1 cellular context compared by ENCODE assay signal in genomic region chr16:67907397-67907796, GRCh38.
TF ChIP-seq lines count a peak whose summit lies in the region.

No MANE protein-coding gene starts in this region.

TF ChIP-seq in HepG2, 621 proteins besides CTCF, POLR2A, EP300 and RAD21:
- TF ChIP-seq ZNF619 (CRISPR knock-in tag; IDR thresholded peaks at IDR 0.05), result 0 out of 2 replicates have a peak, but pooled peaks have one; percentile 20
- 0 out of 2 replicates have a peak, but pooled peaks have one; percentile 52 for TF ChIP-seq ZFP41 (CRISPR knock-in tag; IDR thresholded peaks at IDR 0.05; ENCODE audit: borderline replicate concordance)
- TF ChIP-seq SNAPC2 (CRISPR knock-in tag; IDR thresholded peaks at IDR 0.05), result no peak
- 0 out of 2 replicates have a peak, but pooled peaks have one; percentile 42 for TF ChIP-seq ZNF83 (CRISPR knock-in tag; IDR thresholded peaks at IDR 0.05; ENCODE audit: borderline replicate concordance)
- 0 out of 2 replicates have a peak, but pooled peaks have one; percentile 45 for TF ChIP-seq ZNF839 (CRISPR knock-in tag; IDR thresholded peaks at IDR 0.05; ENCODE audit: borderline replicate concordance)
- TF ChIP-seq, protein P1, sequence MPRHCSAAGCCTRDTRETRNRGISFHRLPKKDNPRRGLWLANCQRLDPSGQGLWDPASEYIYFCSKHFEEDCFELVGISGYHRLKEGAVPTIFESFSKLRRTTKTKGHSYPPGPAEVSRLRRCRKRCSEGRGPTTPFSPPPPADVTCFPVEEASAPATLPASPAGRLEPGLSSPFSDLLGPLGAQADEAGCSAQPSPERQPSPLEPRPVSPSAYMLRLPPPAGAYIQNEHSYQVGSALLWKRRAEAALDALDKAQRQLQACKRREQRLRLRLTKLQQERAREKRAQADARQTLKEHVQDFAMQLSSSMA (CRISPR knock-in tag; IDR thresholded peaks at IDR 0.05), result 0 out of 2 replicates have a peak, but pooled peaks have one; percentile 32
- TF ChIP-seq, protein P2, sequence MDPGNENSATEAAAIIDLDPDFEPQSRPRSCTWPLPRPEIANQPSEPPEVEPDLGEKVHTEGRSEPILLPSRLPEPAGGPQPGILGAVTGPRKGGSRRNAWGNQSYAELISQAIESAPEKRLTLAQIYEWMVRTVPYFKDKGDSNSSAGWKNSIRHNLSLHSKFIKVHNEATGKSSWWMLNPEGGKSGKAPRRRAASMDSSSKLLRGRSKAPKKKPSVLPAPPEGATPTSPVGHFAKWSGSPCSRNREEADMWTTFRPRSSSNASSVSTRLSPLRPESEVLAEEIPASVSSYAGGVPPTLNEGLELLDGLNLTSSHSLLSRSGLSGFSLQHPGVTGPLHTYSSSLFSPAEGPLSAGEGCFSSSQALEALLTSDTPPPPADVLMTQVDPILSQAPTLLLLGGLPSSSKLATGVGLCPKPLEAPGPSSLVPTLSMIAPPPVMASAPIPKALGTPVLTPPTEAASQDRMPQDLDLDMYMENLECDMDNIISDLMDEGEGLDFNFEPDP (CRISPR knock-in tag; conservative IDR thresholded peaks at IDR 0.05), result no peak
- TF ChIP-seq HNF4A (CRISPR knock-in tag; IDR thresholded peaks at IDR 0.05), result peak; percentile 48; the same call in 1 of the 2 replicates
- TF ChIP-seq, protein P3, sequence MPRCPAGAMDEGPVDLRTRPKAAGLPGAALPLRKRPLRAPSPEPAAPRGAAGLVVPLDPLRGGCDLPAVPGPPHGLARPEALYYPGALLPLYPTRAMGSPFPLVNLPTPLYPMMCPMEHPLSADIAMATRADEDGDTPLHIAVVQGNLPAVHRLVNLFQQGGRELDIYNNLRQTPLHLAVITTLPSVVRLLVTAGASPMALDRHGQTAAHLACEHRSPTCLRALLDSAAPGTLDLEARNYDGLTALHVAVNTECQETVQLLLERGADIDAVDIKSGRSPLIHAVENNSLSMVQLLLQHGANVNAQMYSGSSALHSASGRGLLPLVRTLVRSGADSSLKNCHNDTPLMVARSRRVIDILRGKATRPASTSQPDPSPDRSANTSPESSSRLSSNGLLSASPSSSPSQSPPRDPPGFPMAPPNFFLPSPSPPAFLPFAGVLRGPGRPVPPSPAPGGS (CRISPR knock-in tag; IDR thresholded peaks at IDR 0.05), result no peak
- TF ChIP-seq KDM5B (CRISPR knock-in tag; IDR thresholded peaks at IDR 0.05; ENCODE audit: borderline replicate concordance), result no peak
- TF ChIP-seq HOXA3 (CRISPR knock-in tag; IDR thresholded peaks at IDR 0.05), result no peak
- TF ChIP-seq, protein P4, sequence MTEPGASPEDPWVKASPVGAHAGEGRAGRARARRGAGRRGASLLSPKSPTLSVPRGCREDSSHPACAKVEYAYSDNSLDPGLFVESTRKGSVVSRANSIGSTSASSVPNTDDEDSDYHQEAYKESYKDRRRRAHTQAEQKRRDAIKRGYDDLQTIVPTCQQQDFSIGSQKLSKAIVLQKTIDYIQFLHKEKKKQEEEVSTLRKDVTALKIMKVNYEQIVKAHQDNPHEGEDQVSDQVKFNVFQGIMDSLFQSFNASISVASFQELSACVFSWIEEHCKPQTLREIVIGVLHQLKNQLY (CRISPR knock-in tag; IDR thresholded peaks at IDR 0.05), result no peak
- TF ChIP-seq ZFX (CRISPR knock-in tag; IDR thresholded peaks at IDR 0.05; ENCODE audit: low read depth), result peak; percentile 45; the same call in 1 of the 2 replicates
- peak; percentile 19; the same call in 1 of the 2 replicates for TF ChIP-seq RXRA (CRISPR knock-in tag; IDR thresholded peaks at IDR 0.05)
- TF ChIP-seq MIXL1 (CRISPR knock-in tag; IDR thresholded peaks at IDR 0.05), result no peak
- TF ChIP-seq FLYWCH1 (CRISPR knock-in tag; IDR thresholded peaks at IDR 0.05), result no peak
- no peak for TF ChIP-seq ZNF747 (CRISPR knock-in tag; IDR thresholded peaks at IDR 0.05; ENCODE audit: borderline replicate concordance)
- TF ChIP-seq, protein P5, sequence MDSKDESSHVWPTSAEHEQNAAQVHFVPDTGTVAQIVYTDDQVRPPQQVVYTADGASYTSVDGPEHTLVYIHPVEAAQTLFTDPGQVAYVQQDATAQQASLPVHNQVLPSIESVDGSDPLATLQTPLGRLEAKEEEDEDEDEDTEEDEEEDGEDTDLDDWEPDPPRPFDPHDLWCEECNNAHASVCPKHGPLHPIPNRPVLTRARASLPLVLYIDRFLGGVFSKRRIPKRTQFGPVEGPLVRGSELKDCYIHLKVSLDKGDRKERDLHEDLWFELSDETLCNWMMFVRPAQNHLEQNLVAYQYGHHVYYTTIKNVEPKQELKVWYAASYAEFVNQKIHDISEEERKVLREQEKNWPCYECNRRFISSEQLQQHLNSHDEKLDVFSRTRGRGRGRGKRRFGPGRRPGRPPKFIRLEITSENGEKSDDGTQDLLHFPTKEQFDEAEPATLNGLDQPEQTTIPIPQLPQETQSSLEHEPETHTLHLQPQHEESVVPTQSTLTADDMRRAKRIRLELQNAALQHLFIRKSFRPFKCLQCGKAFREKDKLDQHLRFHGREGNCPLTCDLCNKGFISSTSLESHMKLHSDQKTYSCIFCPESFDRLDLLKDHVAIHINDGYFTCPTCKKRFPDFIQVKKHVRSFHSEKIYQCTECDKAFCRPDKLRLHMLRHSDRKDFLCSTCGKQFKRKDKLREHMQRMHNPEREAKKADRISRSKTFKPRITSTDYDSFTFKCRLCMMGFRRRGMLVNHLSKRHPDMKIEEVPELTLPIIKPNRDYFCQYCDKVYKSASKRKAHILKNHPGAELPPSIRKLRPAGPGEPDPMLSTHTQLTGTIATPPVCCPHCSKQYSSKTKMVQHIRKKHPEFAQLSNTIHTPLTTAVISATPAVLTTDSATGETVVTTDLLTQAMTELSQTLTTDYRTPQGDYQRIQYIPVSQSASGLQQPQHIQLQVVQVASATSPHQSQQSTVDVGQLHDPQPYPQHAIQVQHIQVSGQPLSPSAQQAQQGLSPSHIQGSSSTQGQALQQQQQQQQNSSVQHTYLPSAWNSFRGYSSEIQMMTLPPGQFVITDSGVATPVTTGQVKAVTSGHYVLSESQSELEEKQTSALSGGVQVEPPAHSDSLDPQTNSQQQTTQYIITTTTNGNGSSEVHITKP (CRISPR knock-in tag; IDR thresholded peaks at IDR 0.05; ENCODE audit: low read depth), result no peak
- 0 out of 2 replicates have a peak, but pooled peaks have one; percentile 42 for TF ChIP-seq FOXC1 (CRISPR knock-in tag; IDR thresholded peaks at IDR 0.05; ENCODE audit: borderline replicate concordance)
- TF ChIP-seq STAG1 (CRISPR knock-in tag; IDR thresholded peaks at IDR 0.05), result peak; percentile 37; the same call in 1 of the 2 replicates
- TF ChIP-seq MYNN (CRISPR knock-in tag; IDR thresholded peaks at IDR 0.05; ENCODE audit: low read depth), result no peak
- TF ChIP-seq ZNF687 (CRISPR knock-in tag; IDR thresholded peaks at IDR 0.05), result peak; percentile 52
- TF ChIP-seq SALL1 (CRISPR knock-in tag; IDR thresholded peaks at IDR 0.05), result no peak
- TF ChIP-seq ZNF788 (CRISPR knock-in tag; IDR thresholded peaks at IDR 0.05; ENCODE audit: borderline replicate concordance), result no peak
- no peak for TF ChIP-seq ZC3H13 (CRISPR knock-in tag; IDR thresholded peaks at IDR 0.05)
- no peak for TF ChIP-seq ZNF101 (CRISPR knock-in tag; IDR thresholded peaks at IDR 0.05; ENCODE audit: borderline replicate concordance, low read depth)
- TF ChIP-seq ZNF441 (CRISPR knock-in tag; IDR thresholded peaks at IDR 0.05; ENCODE audit: borderline replicate concordance), result no peak
